In genomic region chr19:57802269-57802668, GRCh38 we compare ENCODE assay signal across 12 cellular contexts. TPM values are rescaled to one million over a fixed set of nuclear protein-coding genes. Genes with fewer than 3 reads are reported as not detected.
DNase-seq lines count a peak whose midpoint lies in the region; ATAC-seq and TF ChIP-seq lines count a peak whose summit lies in the region.
"Had no signal": no experiment of that assay in that cellular context is flagged by ENCODE, and none has a peak within 500 bp of the region (broad histone marks: within the 10 kb centered on the region; RNA-seq: fewer than 3 reads in every experiment).

No MANE protein-coding gene starts in this region.

- peaks cover 53% of the 10 kb centered on the region for H3K79me2 ChIP-seq in Karpas-422 (ENCODE audit: low read length)

- no peaks in the 10 kb centered on the region for H3K9me3 Mint-ChIP-seq in osteocyte (ENCODE audit: unreplicated experiment)
- H3K9me3 Mint-ChIP-seq: central memory CD8-positive, alpha-beta T cell had no signal

- no peak overlapping the region for H2AFZ ChIP-seq in Karpas-422 (ENCODE audit: low read length)

- H3K4me2 ChIP-seq in Karpas-422 (ENCODE audit: low read depth, low read length, poor library complexity, severe bottlenecking): peak overlapping the region; percentile 57

- H3K27me3 ChIP-seq in Karpas-422 (ENCODE audit: low read length): no peaks in the 10 kb centered on the region
- H3K27me3 ChIP-seq in SJCRH30: no peaks in the 10 kb centered on the region

- ATAC-seq in HG03442 (IDR thresholded peaks at IDR 0.05; ENCODE audit: unreplicated experiment): no peak

- H3K4me3 Mint-ChIP-seq in osteocyte (ENCODE audit: unreplicated experiment): no peak overlapping the region
- H3K4me3 Mint-ChIP-seq: central memory CD8-positive, alpha-beta T cell had no signal

- in situ Hi-C loops in GM13976 (cut with MboI; ENCODE audit: low sequenced_read_pairs, unreplicated experiment): no loop called here

- no peaks in the 10 kb centered on the region for H3K9me3 ChIP-seq in Karpas-422 (ENCODE audit: low read length)
- no peaks in the 10 kb centered on the region for H3K9me3 ChIP-seq in SJCRH30 (replicated peaks)

- H4K20me1 ChIP-seq in Karpas-422 (ENCODE audit: insufficient read depth, low read depth, low read length): no peaks in the 10 kb centered on the region

- DNase-seq in GM13976 (ENCODE audit: low spot score) (peak; percentile 55), Karpas-422 (peak; percentile 86), ecto neural progenitor cell (ENCODE audit: low spot score) (peak; percentile 47), osteocyte (ENCODE audit: extremely low spot score, unreplicated experiment) (no peak), SJCRH30 (no peak), NCI-H446 (lab: John Stamatoyannopoulos, UW) (no peak), NCI-H2107 (lab: John Stamatoyannopoulos, UW) (no peak)
- DNase-seq: activated effector memory CD4-positive, alpha-beta T cell treated with anti-CD3 and anti-CD28 coated beads, Interleukin-2, amount 50 U/mL, for 16 hours; kidney; NCI-H524 treated with DMSO at 0.1 percent for 48 hours had no signal

- peaks cover 6% of the 10 kb centered on the region for H3K36me3 Mint-ChIP-seq in osteocyte (ENCODE audit: unreplicated experiment)

- H3K9me2 ChIP-seq in Karpas-422 (replicated peaks; ENCODE audit: insufficient read depth, low read length): no peaks in the 10 kb centered on the region

- TF ChIP-seq CTCF in GM13976 (IDR thresholded peaks at IDR 0.05; ENCODE audit: borderline replicate concordance, control extremely low read depth, extremely low read depth, insufficient read depth, missing control alignments) (no peak), osteocyte (IDR thresholded peaks at IDR 0.05) (no peak)

- peaks cover 44% of the 10 kb centered on the region for H3K4me1 Mint-ChIP-seq in osteocyte (ENCODE audit: unreplicated experiment)

- H3K27me3 Mint-ChIP-seq in osteocyte (ENCODE audit: unreplicated experiment): no peaks in the 10 kb centered on the region
- H3K27me3 Mint-ChIP-seq: central memory CD8-positive, alpha-beta T cell had no signal

- peak overlapping the region; percentile 80 for H3K27ac ChIP-seq in Karpas-422 (ENCODE audit: low read length)
- H3K27ac ChIP-seq in SJCRH30: no peak overlapping the region

- H3K36me3 ChIP-seq in Karpas-422 (ENCODE audit: insufficient read depth, low read length) (peaks cover 19% of the 10 kb centered on the region), SJCRH30 (peaks cover 16% of the 10 kb centered on the region)

- H3K9ac ChIP-seq in Karpas-422 (ENCODE audit: low read length): peak overlapping the region; percentile 4

- H3K4me3 ChIP-seq in Karpas-422 (ENCODE audit: low read length): peak overlapping the region; percentile 34; the same call in 1 of the 2 replicates
- H3K4me3 ChIP-seq in SJCRH30: no peak overlapping the region

- H3K4me1 ChIP-seq in Karpas-422 (ENCODE audit: low read length): peaks cover 33% of the 10 kb centered on the region
- H3K4me1 ChIP-seq in SJCRH30: no peaks in the 10 kb centered on the region

- H3K27ac Mint-ChIP-seq in osteocyte (ENCODE audit: unreplicated experiment): peak overlapping the region; percentile 4

RNA-seq across cellular contexts. Expression of gene ZNF552, which starts 12.4 kb away (rescaled TPM):
- total RNA-seq in Karpas-422 (2014; rRNA removed; shearing (Covaris generic); ENCODE audit: low replicate concordance): 17.7 and 20.3 TPM in 2 replicates
- 5.2 and 9.0 TPM in 2 replicates for total RNA-seq in osteocyte
- total RNA-seq in SJCRH30 (2014; rRNA removed; shearing (Covaris generic)): 5.4 and 6.8 TPM in 2 replicates

RNA-seq across cellular contexts. Expression of gene ZNF587B, which starts 27.8 kb away (rescaled TPM):
- 16.3 and 20.1 TPM in 2 replicates for total RNA-seq in Karpas-422 (2014; rRNA removed; shearing (Covaris generic); ENCODE audit: low replicate concordance)
- 14.4 and 16.5 TPM in 2 replicates for total RNA-seq in osteocyte
- total RNA-seq in SJCRH30 (2014; rRNA removed; shearing (Covaris generic)): 12.7 and 13.0 TPM in 2 replicates

RNA-seq across cellular contexts. Expression of gene ZNF586, which starts 32.8 kb away (rescaled TPM):
- 33.7 and 35.9 TPM in 2 replicates for total RNA-seq in Karpas-422 (2014; rRNA removed; shearing (Covaris generic); ENCODE audit: low replicate concordance)
- total RNA-seq in osteocyte: 18.8 TPM in 2 replicates
- total RNA-seq in SJCRH30 (2014; rRNA removed; shearing (Covaris generic)): 14.6 TPM in 2 replicates

RNA-seq across cellular contexts. Expression of gene ZNF587, which starts 47.4 kb away (rescaled TPM):
- 22.2 and 36.4 TPM in 2 replicates for total RNA-seq in Karpas-422 (2014; rRNA removed; shearing (Covaris generic); ENCODE audit: low replicate concordance)
- 33.5 and 34.2 TPM in 2 replicates for total RNA-seq in osteocyte
- 10.5 and 14.5 TPM in 2 replicates for total RNA-seq in SJCRH30 (2014; rRNA removed; shearing (Covaris generic))

RNA-seq across cellular contexts. Expression of gene ZNF776, which starts 55.7 kb away (rescaled TPM):
- total RNA-seq in Karpas-422 (2014; rRNA removed; shearing (Covaris generic); ENCODE audit: low replicate concordance): 13.1 and 33.4 TPM in 2 replicates
- total RNA-seq in osteocyte: 16.9 and 21.0 TPM in 2 replicates
- total RNA-seq in SJCRH30 (2014; rRNA removed; shearing (Covaris generic)): 19.3 and 24.4 TPM in 2 replicates

Comparison
In these comparisons a context has a peak if more than half of its experiments do, and no peak if none do; other contexts are left out.
1. DNase-seq: peak in GM13976 (single experiment), Karpas-422 (single experiment) and ecto neural progenitor cell (single experiment); none in osteocyte (single experiment), SJCRH30 (0 of 2), NCI-H446 (0 of 2) and NCI-H2107 (single experiment).